Comparison of ENCODE assay signal across 10 cellular contexts in genomic region chr1:7960165-7960564, GRCh38. TPM values are rescaled to one million over a fixed set of nuclear protein-coding genes. Genes with fewer than 3 reads are reported as not detected.
DNase-seq lines count a peak whose midpoint lies in the region; ATAC-seq and TF ChIP-seq lines count a peak whose summit lies in the region.
"Had no signal": no experiment of that assay in that cellular context is flagged by ENCODE, and none has a peak within 500 bp of the region (broad histone marks: within the 10 kb centered on the region; RNA-seq: fewer than 3 reads in every experiment).

No MANE protein-coding gene starts in this region.

- H3K9me3 Mint-ChIP-seq in T-helper 2 cell treated with Interferon-gamma antibody and Interleukin-4, amounts not matched to agents 5 μg/mL and 100 μg/mL, for 36 hours: no peaks in the 10 kb centered on the region

- POLR2A ChIA-PET in Panc1 (lab: Charles Lee): no interaction called here

- H3K27me3 Mint-ChIP-seq in T-helper 2 cell treated with Interferon-gamma antibody and Interleukin-4, amounts not matched to agents 5 μg/mL and 100 μg/mL, for 36 hours (ENCODE audit: low read depth): no peaks in the 10 kb centered on the region

- CTCF ChIA-PET in Panc1 (lab: Charles Lee): no interaction called here

- no peaks in the 10 kb centered on the region for H3K27me3 ChIP-seq in Panc1 (ENCODE audit: control insufficient read depth, insufficient read depth, low read length)
- H3K27me3 ChIP-seq in skeletal muscle satellite cell (ENCODE audit: control insufficient read depth, insufficient read depth, low read length): no peaks in the 10 kb centered on the region

- H3K9me3 ChIP-seq in Panc1 (ENCODE audit: control insufficient read depth, insufficient read depth, low read depth, low read length) (no peaks in the 10 kb centered on the region), skeletal muscle satellite cell (replicated peaks; ENCODE audit: low read length) (no peaks in the 10 kb centered on the region)

- peak overlapping the region; percentile 99 for H3K27ac Mint-ChIP-seq in T-helper 2 cell treated with Interferon-gamma antibody and Interleukin-4, amounts not matched to agents 5 μg/mL and 100 μg/mL, for 36 hours

- H3K4me2 ChIP-seq in skeletal muscle satellite cell (ENCODE audit: low read length): peak overlapping the region; percentile 80

- no TSS peak for BruUV-seq in Panc1 (replicated peaks; lab: Mats Ljungman, UMichigan)

- H3K4me3 Mint-ChIP-seq in T-helper 2 cell treated with Interferon-gamma antibody and Interleukin-4, amounts not matched to agents 5 μg/mL and 100 μg/mL, for 36 hours: peak overlapping the region; percentile 96

- ATAC-seq in Panc1: no peak

- no peak for DNase-seq in T-helper 2 cell treated with Interferon-gamma antibody and Interleukin-4, amounts not matched to agents 5 μg/mL and 100 μg/mL, for 36 hours (ENCODE audit: low spot score)
- DNase-seq in T-helper 2 cell (no peak), Panc1 (ENCODE audit: low read depth, low spot score) (no peak), epithelial cell of esophagus (ENCODE audit: low read depth) (no peak), hypothalamus (lab: John Stamatoyannopoulos, UW) (no peak), hepatic stellate cell (ENCODE audit: low spot score) (no peak), NCI-H510A (lab: John Stamatoyannopoulos, UW) (no peak)
- DNase-seq: hippocampal formation had no signal

- H3K4me1 ChIP-seq in Panc1 (ENCODE audit: control insufficient read depth, insufficient read depth, low read length) (peaks cover 19% of the 10 kb centered on the region), skeletal muscle satellite cell (ENCODE audit: control insufficient read depth, insufficient read depth, low read length) (peaks cover 9% of the 10 kb centered on the region)

- H3K4me3 ChIP-seq in Panc1 (ENCODE audit: low read depth in 2 of 2, low read length in 2 of 2) (peak overlapping the region in 1 of 2 experiments; percentile 96; a peak in 1 of 4 replicates), epithelial cell of esophagus (ENCODE audit: low read length) (peak overlapping the region; percentile 65), skeletal muscle satellite cell (ENCODE audit: low read length) (peak overlapping the region; percentile 89)

- in situ Hi-C loops in Panc1 (cut with HindIII; ENCODE audit: low pct_unique_long_range_greater_than_20kb, low sequenced_read_pairs): no loop called here

- peak overlapping the region; percentile 93; the same call in 1 of the 2 replicates for H3K27ac ChIP-seq in Panc1 (ENCODE audit: low read length)

- H3K36me3 ChIP-seq in Panc1 (ENCODE audit: control insufficient read depth, insufficient read depth, low read length) (peaks cover 11% of the 10 kb centered on the region), skeletal muscle satellite cell (ENCODE audit: insufficient read depth, low read length) (peaks cover 21% of the 10 kb centered on the region)

- peaks cover 45% of the 10 kb centered on the region for H3K4me1 Mint-ChIP-seq in T-helper 2 cell treated with Interferon-gamma antibody and Interleukin-4, amounts not matched to agents 5 μg/mL and 100 μg/mL, for 36 hours (ENCODE audit: low read depth)

- TF ChIP-seq CTCF in Panc1 (IDR thresholded peaks at IDR 0.05) (no peak), epithelial cell of esophagus (IDR thresholded peaks at IDR 0.05; ENCODE audit: insufficient read depth, low read depth, low read length, missing control alignments) (no peak)

- peaks cover 26% of the 10 kb centered on the region for H3K36me3 Mint-ChIP-seq in T-helper 2 cell treated with Interferon-gamma antibody and Interleukin-4, amounts not matched to agents 5 μg/mL and 100 μg/mL, for 36 hours (ENCODE audit: low read depth)

- intact Hi-C loops in Panc1 (cut with micrococcal nuclease; ENCODE audit: unreplicated experiment): no loop called here

- no peak overlapping the region for H3K9ac ChIP-seq in skeletal muscle satellite cell (ENCODE audit: low read depth, low read length)

RNA-seq across cellular contexts. Expression of gene PARK7, which starts 1.3 kb away (rescaled TPM):
- 448 TPM for total RNA-seq in Panc1 (2021; ENCODE audit: unreplicated experiment)
- polyA plus RNA-seq in Panc1 (2012; ENCODE audit: insufficient read length): 436 TPM
- total RNA-seq in skeletal muscle satellite cell (2012; rRNA removed): 202 and 212 TPM in 2 replicates

RNA-seq across cellular contexts. Expression of gene TNFRSF9, which starts 19.5 kb away (rescaled TPM):
- total RNA-seq in Panc1 (2021; ENCODE audit: unreplicated experiment): 0.23 TPM
- 0.35 TPM for polyA plus RNA-seq in Panc1 (2012; ENCODE audit: insufficient read length)
- total RNA-seq in skeletal muscle satellite cell (2012; rRNA removed): under 0.01 and 0.22 TPM in 2 replicates
- polyA plus RNA-seq: urinary bladder had no signal
